In the genomic region with DNA sequence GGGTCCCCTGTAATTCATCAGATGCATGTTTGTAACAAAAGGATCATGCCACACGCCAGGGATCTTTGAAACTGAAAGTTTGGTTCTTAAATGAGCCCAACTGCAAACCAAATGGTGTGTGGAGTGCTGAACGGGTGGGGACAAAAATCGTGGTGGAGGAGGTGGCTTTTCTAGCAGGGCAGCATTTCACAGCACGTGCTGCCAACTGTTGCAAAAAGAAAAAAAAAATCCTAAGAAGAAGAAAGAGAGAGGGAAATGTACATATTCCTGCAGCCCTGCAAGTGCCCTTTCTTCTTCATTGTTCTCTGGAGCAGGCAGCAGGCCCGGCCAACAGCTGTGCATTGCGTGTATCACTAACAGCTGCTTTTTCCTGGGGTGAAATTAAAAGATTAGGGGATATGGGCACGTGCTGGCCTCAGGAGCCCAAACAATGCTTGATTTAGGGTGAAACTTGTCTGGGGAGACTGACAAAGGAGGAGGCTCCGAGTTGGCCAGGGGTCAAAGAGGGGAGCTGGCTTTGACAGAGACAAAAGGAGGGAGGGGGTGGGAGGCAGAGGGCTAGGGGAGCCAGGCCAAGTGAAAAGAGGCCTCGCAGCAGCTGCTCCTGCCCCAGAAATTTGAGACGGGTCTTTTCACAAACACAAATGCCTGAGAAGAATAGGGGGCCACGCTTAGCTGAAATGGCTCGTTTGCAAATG, we compare ENCODE assay signal across 1 cellular context.
TF ChIP-seq lines count a peak whose summit lies in the region.

No MANE protein-coding gene starts in this region.

TF ChIP-seq in H1, 55 proteins besides CTCF, POLR2A, EP300 and RAD21:
- no peak for TF ChIP-seq YY1 (IDR thresholded peaks at IDR 0.05; ENCODE audit: low read depth, low read length)
- peak; percentile 77 for TF ChIP-seq TCF12 (IDR thresholded peaks at IDR 0.05; ENCODE audit: low read depth, low read length)
- TF ChIP-seq CBX8 (IDR thresholded peaks at IDR 0.05; ENCODE audit: borderline replicate concordance, low read depth, low read length): no peak
- TF ChIP-seq HDAC2 (IDR thresholded peaks at IDR 0.05; ENCODE audit: borderline replicate concordance in 1 of 2, low read depth in 2 of 2, low read length in 2 of 2): 0 out of 4 replicates have a peak, but pooled peaks of 1 of the 2 experiments have one; percentile 62
- peak; percentile 40; the same call in 1 of the 2 replicates for TF ChIP-seq ATF2 (IDR thresholded peaks at IDR 0.05; ENCODE audit: low read length)
- no peak for TF ChIP-seq ATF3 (IDR thresholded peaks at IDR 0.05; ENCODE audit: insufficient read depth, low read depth, low read length)
- TF ChIP-seq NANOG (IDR thresholded peaks at IDR 0.05; ENCODE audit: insufficient read depth, low read depth, low read length, poor library complexity, severe bottlenecking): peak; percentile 46
- TF ChIP-seq TEAD4 (IDR thresholded peaks at IDR 0.05; ENCODE audit: low read depth, low read length): 0 out of 2 replicates have a peak, but pooled peaks have one; percentile 3
- TF ChIP-seq, protein P1, sequence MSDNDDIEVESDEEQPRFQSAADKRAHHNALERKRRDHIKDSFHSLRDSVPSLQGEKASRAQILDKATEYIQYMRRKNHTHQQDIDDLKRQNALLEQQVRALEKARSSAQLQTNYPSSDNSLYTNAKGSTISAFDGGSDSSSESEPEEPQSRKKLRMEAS (IDR thresholded peaks at IDR 0.05): peak; percentile 82
- TF ChIP-seq POU5F1 (IDR thresholded peaks at IDR 0.05; ENCODE audit: low read depth, low read length): 0 out of 2 replicates have a peak, but pooled peaks have one; percentile 31
- peak; percentile 41 for TF ChIP-seq SAP30 (IDR thresholded peaks at IDR 0.05; ENCODE audit: insufficient read depth, insufficient replicate concordance, low read length)
- peak; percentile 61 for TF ChIP-seq ASH2L (IDR thresholded peaks at IDR 0.05; ENCODE audit: low read length)
- TF ChIP-seq CBX5 (IDR thresholded peaks at IDR 0.05; ENCODE audit: low read depth, low read length): no peak
- TF ChIP-seq SP1 (IDR thresholded peaks at IDR 0.05; ENCODE audit: low read depth, low read length): peak; percentile 12; the same call in 1 of the 2 replicates
- no peak for TF ChIP-seq JUN (IDR thresholded peaks at IDR 0.05; ENCODE audit: low read depth, low read length)
- TF ChIP-seq CHD2 (IDR thresholded peaks at IDR 0.05; ENCODE audit: low read length): no peak
- TF ChIP-seq, protein P2, sequence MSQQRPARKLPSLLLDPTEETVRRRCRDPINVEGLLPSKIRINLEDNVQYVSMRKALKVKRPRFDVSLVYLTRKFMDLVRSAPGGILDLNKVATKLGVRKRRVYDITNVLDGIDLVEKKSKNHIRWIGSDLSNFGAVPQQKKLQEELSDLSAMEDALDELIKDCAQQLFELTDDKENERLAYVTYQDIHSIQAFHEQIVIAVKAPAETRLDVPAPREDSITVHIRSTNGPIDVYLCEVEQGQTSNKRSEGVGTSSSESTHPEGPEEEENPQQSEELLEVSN (IDR thresholded peaks at IDR 0.05): peak; percentile 77
- TF ChIP-seq EZH2 (IDR thresholded peaks at IDR 0.05; ENCODE audit: low read depth, low read length, severe bottlenecking): no peak
- peak; percentile 52 to 65; a peak in 2 of 4 replicates for TF ChIP-seq SIN3A (conservative IDR thresholded peaks at IDR 0.05 in 1 of 2, IDR thresholded peaks at IDR 0.05 in 1 of 2; ENCODE audit: low read depth in 1 of 2, low read length in 2 of 2)
- TF ChIP-seq KDM4A (IDR thresholded peaks at IDR 0.05; ENCODE audit: low read depth, low read length, severe bottlenecking): no peak
